Comparison of ENCODE assay signal across 8 cellular contexts in the genomic region with DNA sequence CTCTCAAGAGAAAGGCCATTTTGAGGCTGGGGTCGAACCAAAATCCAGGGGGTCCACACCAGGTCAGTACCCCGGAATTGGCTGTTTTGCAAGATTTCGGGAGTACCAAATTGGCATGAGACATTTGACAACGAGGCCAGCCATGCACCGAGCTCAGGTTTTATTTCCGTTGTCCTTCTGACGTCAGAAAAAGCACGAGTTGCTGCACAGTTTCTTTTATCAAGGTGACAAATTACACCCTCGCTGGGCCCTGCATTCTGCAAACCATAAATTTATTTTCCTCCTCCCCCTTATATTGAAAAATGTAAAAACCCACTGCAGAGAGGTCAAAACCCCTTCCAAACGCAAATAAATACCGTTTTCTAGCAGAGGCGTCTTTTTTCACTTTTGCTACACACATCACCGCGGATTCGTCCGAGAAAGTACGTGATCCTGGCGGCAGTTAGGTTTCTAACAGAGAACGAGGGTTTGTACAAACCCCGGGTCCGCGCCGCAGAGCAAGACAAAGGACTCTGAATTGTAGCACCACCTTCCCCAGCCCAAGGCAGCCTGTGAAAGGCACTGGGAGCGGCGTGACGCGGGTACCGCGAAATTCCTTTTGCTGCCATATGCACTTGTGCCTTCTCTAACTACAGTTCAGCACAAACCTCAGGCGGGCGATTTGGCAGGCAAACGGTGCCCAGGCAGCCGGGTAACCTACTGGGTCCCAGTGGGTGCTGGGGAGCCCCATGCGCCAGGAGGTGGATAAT. TPM values are rescaled to one million over a fixed set of nuclear protein-coding genes. Genes with fewer than 3 reads are reported as not detected.
DNase-seq lines count a peak whose midpoint lies in the region; ATAC-seq, FAIRE-seq and TF ChIP-seq lines count a peak whose summit lies in the region.

No MANE protein-coding gene starts in this region.

- H3K36me3 ChIP-seq in H7 (replicated peaks; ENCODE audit: control insufficient read depth, insufficient read depth, low read length) (no peaks in the 10 kb centered on the region; the same call in 1 of the 2 replicates), Peyer's patch (no peaks in the 10 kb centered on the region), ovary (no peaks in the 10 kb centered on the region), thyroid gland (no peaks in the 10 kb centered on the region)

- peak in 1 of 2 donors; percentile 32 for TF ChIP-seq POLR2A in Peyer's patch (IDR thresholded peaks at IDR 0.05)
- TF ChIP-seq POLR2A in ovary (IDR thresholded peaks at IDR 0.05) = no peak
- TF ChIP-seq POLR2A in thyroid gland (IDR thresholded peaks at IDR 0.05) = peak in 1 of 2 donors; percentile 63
- no peak for TF ChIP-seq POLR2A in H54 (IDR thresholded peaks at IDR 0.05; ENCODE audit: low read depth, low read length)

- no peak for TF ChIP-seq EP300 in ovary (IDR thresholded peaks at IDR 0.05)

- 22 to 29% (median 28%) methylated on average over 32 to 34 of the region's 34 CpGs for WGBS in ovary, 3 donors
- 8 to 11% methylated on average over 25 to 31 of the region's 34 CpGs for WGBS in thyroid gland, 2 donors

- CTCF ChIA-PET in AG04449 (lab: Yijun Ruan, JAX) = no interaction called here

- H3K4me3 ChIP-seq in AG04449 (ENCODE audit: low read depth, low read length) = peak overlapping the region; percentile 85
- peak overlapping the region; percentile 96 for H3K4me3 ChIP-seq in H7 (ENCODE audit: insufficient read depth, low read depth, low read length)
- H3K4me3 ChIP-seq in Peyer's patch = peak overlapping the region; percentile 70 to 75 (median 74)
- H3K4me3 ChIP-seq in ovary = peak overlapping the region; percentile 60
- peak overlapping the region; percentile 24 to 78 (median 75) for H3K4me3 ChIP-seq in thyroid gland (replicated peaks in 1 of 3)

- POLR2A ChIA-PET in AG04449 (lab: Yijun Ruan, JAX) = interaction anchor here (0.7 kb wide), 1 partner anchor 637 kb away, joined by 3 read pairs; no protein-coding TSS in a partner anchor

- intact Hi-C loops in Right ventricle myocardium inferior (cut with DNase I) = loop anchor here (5.0 kb wide), 1 partner anchor 100 kb away; no protein-coding TSS in a partner anchor
- intact Hi-C loops in ovary (cut with DNase I) = loop anchor here in 2 of 4 donors (5.0 to 10.0 kb wide), 2 partner anchors 98 to 105 kb away; a partner anchor contains a TSS
- intact Hi-C loops in thyroid gland (cut with DNase I) = no loop called here

- ATAC-seq in Right ventricle myocardium inferior = peak; percentile 45

- TF ChIP-seq CTCF in AG04449 (IDR thresholded peaks at IDR 0.05; ENCODE audit: insufficient read depth, low read length, missing control alignments) = no peak
- TF ChIP-seq CTCF in Peyer's patch (IDR thresholded peaks at IDR 0.05) = no peak
- TF ChIP-seq CTCF in ovary (IDR thresholded peaks at IDR 0.05) = no peak
- TF ChIP-seq CTCF in thyroid gland (IDR thresholded peaks at IDR 0.05) = no peak

- H3K27me3 ChIP-seq in H7 (ENCODE audit: control insufficient read depth, insufficient read depth, low read length) (no peaks in the 10 kb centered on the region), Peyer's patch (no peaks in the 10 kb centered on the region), ovary (no peaks in the 10 kb centered on the region), thyroid gland (no peaks in the 10 kb centered on the region)

- H3K27ac ChIP-seq in Peyer's patch (peak overlapping the region; percentile 92 to 96 (median 94)), ovary (peak overlapping the region in 1 of 2 donors; percentile 53), thyroid gland (peak overlapping the region; percentile 18 to 89 (median 84))

- H3K9me3 ChIP-seq in Peyer's patch = no peaks in the 10 kb centered on the region
- H3K9me3 ChIP-seq in ovary = no peaks in the 10 kb centered on the region
- no peaks in the 10 kb centered on the region for H3K9me3 ChIP-seq in thyroid gland

- no peak for DNase-seq in AG04449 (ENCODE audit: low read depth, low spot score)
- peak; percentile 54 for DNase-seq in H7
- DNase-seq in Peyer's patch = peak; percentile 75 to 85 (median 77)
- peak; percentile 66 for DNase-seq in activated naive CD4-positive, alpha-beta T cell treated with Interleukin-2 at 50 U/mL for 16 hours
- peak; percentile 81 for DNase-seq in Right ventricle myocardium inferior (ENCODE audit: missing footprints)
- peak; percentile 38 to 61 (median 53) for DNase-seq in ovary
- DNase-seq in thyroid gland = peak; percentile 69 to 73
- DNase-seq in H54 (ENCODE audit: insufficient read length, low spot score) = no peak

- H3K4me1 ChIP-seq in Peyer's patch (peaks cover 0 to 6% (median 0%) of the 10 kb centered on the region in 4 donors), ovary (ENCODE audit: insufficient read depth) (no peaks in the 10 kb centered on the region), thyroid gland (peaks cover 42 to 48% of the 10 kb centered on the region in 2 donors)

- no peak for FAIRE-seq in H54 (lab: Jason Lieb, UNC)

RNA-seq across cellular contexts. Expression of a gene that starts 1.8 kb away (rescaled TPM):
- total RNA-seq in H7 (2014; rRNA removed; shearing (Covaris generic)) = 95.8 and 108 TPM in 2 replicates
- total RNA-seq in Peyer's patch (10 to 100 TPM; 41.9 to 82.3 (median 49.8) TPM), Right ventricle myocardium inferior (140 TPM), ovary (10 to 100 TPM; 21.9 to 86.3 (median 28.6) TPM), thyroid gland (100 to 1,000 TPM; 101 to 282 (median 120) TPM)
- polyA plus RNA-seq in ovary = 10 to 100 TPM in 1 of 2 donors, 1 to 10 TPM in 1; 4.6 to 20.4 TPM

Comparison
In these comparisons a context has a peak if more than half of its experiments do, and no peak if none do; other contexts are left out.
1. DNase-seq: peak in H7 (single experiment), Peyer's patch (3 of 3), activated naive CD4-positive, alpha-beta T cell treated with Interleukin-2 at 50 U/mL for 16 hours (single experiment), Right ventricle myocardium inferior (single experiment), ovary (5 of 5) and thyroid gland (2 of 2); none in AG04449 (single experiment) and H54 (single experiment).
2. Peak in every context shown above with its lines, with median percentiles within 50 percentile points of each other: H3K4me3 ChIP-seq.